In the genomic region with DNA sequence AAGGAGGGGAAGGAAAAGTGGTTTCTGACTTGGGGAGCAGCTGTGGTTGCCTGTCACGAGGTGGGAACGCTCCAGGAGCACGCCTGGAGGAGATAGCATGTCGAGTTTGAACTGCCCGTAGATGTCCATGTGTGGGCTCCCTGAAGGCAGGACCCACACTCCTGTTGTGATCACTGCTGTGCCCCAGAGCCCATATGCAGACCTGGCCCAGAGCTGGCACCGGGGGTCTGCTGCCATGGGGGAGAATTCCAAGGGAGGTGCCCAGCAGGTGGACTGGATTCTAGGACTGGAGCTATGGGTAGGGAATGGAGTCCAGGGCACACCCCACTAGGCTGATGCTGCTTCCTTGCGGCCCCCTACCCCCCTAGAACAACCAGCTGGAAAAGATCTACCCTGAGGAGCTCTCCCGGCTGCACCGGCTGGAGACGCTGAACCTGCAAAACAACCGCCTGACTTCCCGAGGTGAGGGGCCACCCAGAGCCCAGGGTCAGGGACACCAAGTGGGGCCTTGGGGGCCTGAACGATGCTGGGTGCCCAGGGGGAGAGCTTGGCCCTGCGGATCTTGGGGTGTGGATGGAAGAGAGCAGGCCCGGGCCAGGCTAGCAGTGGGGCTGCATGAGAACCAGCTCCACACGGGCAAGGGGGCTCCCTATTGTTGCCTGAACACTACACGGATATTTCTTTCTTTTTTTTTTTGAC, we compare ENCODE assay signal across 25 cellular contexts. TPM values are rescaled to one million over a fixed set of nuclear protein-coding genes. Genes with fewer than 3 reads are reported as not detected.
DNase-seq lines count a peak whose midpoint lies in the region; ATAC-seq and TF ChIP-seq lines count a peak whose summit lies in the region.
"Had no signal": no experiment of that assay in that cellular context is flagged by ENCODE, and none has a peak within 500 bp of the region (broad histone marks: within the 10 kb centered on the region; RNA-seq: fewer than 3 reads in every experiment).

No MANE protein-coding gene starts in this region.

- H3K27ac Mint-ChIP-seq in nephron progenitor cell: no peak overlapping the region
- H3K27ac Mint-ChIP-seq: GM23338 had no signal

- TF ChIP-seq CTCF in nephron progenitor cell (IDR thresholded peaks at IDR 0.05) (no peak), suprapubic skin (IDR thresholded peaks at IDR 0.05) (no peak)

- no peak overlapping the region for H3K4me3 ChIP-seq in suprapubic skin
- H3K4me3 ChIP-seq: cardiac muscle cell, GM23338, right lobe of liver, uterus had no signal

- H3K9me3 Mint-ChIP-seq in nephron progenitor cell: no peaks in the 10 kb centered on the region
- H3K9me3 Mint-ChIP-seq: GM23338 had no signal

- no peaks in the 10 kb centered on the region for H3K36me3 Mint-ChIP-seq in nephron progenitor cell (ENCODE audit: low read depth)

- H3K27ac ChIP-seq in suprapubic skin: no peak overlapping the region
- H3K27ac ChIP-seq: cardiac muscle cell, foreskin keratinocyte, right lobe of liver, uterus had no signal

- WGBS in suprapubic skin: 84% methylated on average over 14 of the region's 17 CpGs

- ATAC-seq in Right ventricle myocardium inferior (no peak), HG03139 (IDR thresholded peaks at IDR 0.05; ENCODE audit: unreplicated experiment) (no peak), GM21423 (IDR thresholded peaks at IDR 0.05; ENCODE audit: unreplicated experiment) (no peak)
- ATAC-seq: foreskin keratinocyte, GM23338, right lobe of liver had no signal

- H3K4me1 Mint-ChIP-seq in nephron progenitor cell: peaks cover 24% of the 10 kb centered on the region

- no peak for TF ChIP-seq POLR2A in suprapubic skin (IDR thresholded peaks at IDR 0.05)

- intact Hi-C loops in Right ventricle myocardium inferior (cut with DNase I): no loop called here

- no peaks in the 10 kb centered on the region for H3K27me3 ChIP-seq in suprapubic skin
- H3K27me3 ChIP-seq: cardiac muscle cell, foreskin keratinocyte, right lobe of liver, uterus had no signal

- no peaks in the 10 kb centered on the region for H3K9me3 ChIP-seq in suprapubic skin
- H3K9me3 ChIP-seq: right lobe of liver, uterus had no signal

- TF ChIP-seq EP300 in suprapubic skin (IDR thresholded peaks at IDR 0.05): no peak

- peaks cover 3% of the 10 kb centered on the region for H3K36me3 ChIP-seq in suprapubic skin
- H3K36me3 ChIP-seq: cardiac muscle cell, right lobe of liver, uterus had no signal

- no peak overlapping the region for H3K4me3 Mint-ChIP-seq in nephron progenitor cell
- H3K4me3 Mint-ChIP-seq: GM23338 had no signal

- no peaks in the 10 kb centered on the region for H3K4me1 ChIP-seq in suprapubic skin
- H3K4me1 ChIP-seq: foreskin keratinocyte had no signal

- peak; percentile 48 for DNase-seq in activated effector memory CD4-positive, alpha-beta T cell treated with anti-CD3 and anti-CD28 coated beads, Interleukin-2, amount 50 U/mL, for 16 hours
- no peak for DNase-seq in activated effector memory CD4-positive, alpha-beta T cell treated with Interleukin-2 at 50 U/mL for 16 hours
- peak; percentile 59 for DNase-seq in Right ventricle myocardium inferior (ENCODE audit: missing footprints)
- DNase-seq in nephron progenitor cell: peak; percentile 0
- DNase-seq in suprapubic skin (ENCODE audit: low spot score in 2 of 2): peak; percentile 44 to 75
- no peak for DNase-seq in HCEC 1CT
- DNase-seq: activated CD4-positive, alpha-beta T cell treated with anti-CD3 and anti-CD28 coated beads for 4 hours; amniotic stem cell; COR-L47; foreskin keratinocyte; hippocampal formation; NCI-H1105; NCI-H2081; NCI-H446; nucleus accumbens; substantia nigra; SW 1271 had no signal

- H3K27me3 Mint-ChIP-seq in nephron progenitor cell (ENCODE audit: low read depth, poor library complexity): peaks cover 10% of the 10 kb centered on the region

RNA-seq across cellular contexts. Expression of gene PODN, which starts 9.3 kb away (rescaled TPM):
- total RNA-seq in Right ventricle myocardium inferior (35.3 TPM), suprapubic skin (10 to 100 TPM; 13.9 to 32.8 (median 19.8) TPM)
- total RNA-seq: A673, foreskin keratinocyte, OCI-LY7 had no signal

Comparison
In these comparisons a context has a peak if more than half of its experiments do, and no peak if none do; other contexts are left out.
1. DNase-seq: peak in activated effector memory CD4-positive, alpha-beta T cell treated with anti-CD3 and anti-CD28 coated beads, Interleukin-2, amount 50 U/mL, for 16 hours (single experiment), Right ventricle myocardium inferior (single experiment), nephron progenitor cell (single experiment) and suprapubic skin (2 of 2); none in activated effector memory CD4-positive, alpha-beta T cell treated with Interleukin-2 at 50 U/mL for 16 hours (single experiment) and HCEC 1CT (single experiment).